ENCODE assay signal across 1 cellular context in genomic region chr12:51832708-51833107, GRCh38.
TF ChIP-seq lines count a peak whose summit lies in the region.

No MANE protein-coding gene starts in this region.

TF ChIP-seq in SK-N-SH, 30 proteins besides CTCF, POLR2A, EP300 and RAD21 (continued from another document):
- no peak for TF ChIP-seq PBX3 (IDR thresholded peaks at IDR 0.05)
- no peak for TF ChIP-seq ELF1 (IDR thresholded peaks at IDR 0.05)
- no peak for TF ChIP-seq GABPA (IDR thresholded peaks at IDR 0.05; ENCODE audit: low read depth)
- TF ChIP-seq USF2 (IDR thresholded peaks at IDR 0.05; ENCODE audit: borderline replicate concordance, low read depth, low read length) = no peak
- no peak for TF ChIP-seq MEF2A (IDR thresholded peaks at IDR 0.05; ENCODE audit: borderline replicate concordance, low read depth)
- TF ChIP-seq RFX5 (IDR thresholded peaks at IDR 0.05; ENCODE audit: low read length) = no peak
- TF ChIP-seq JUND (IDR thresholded peaks at IDR 0.05) = no peak
- no peak for TF ChIP-seq YY1 (IDR thresholded peaks at IDR 0.05; ENCODE audit: low read depth)
- no peak for TF ChIP-seq POLR2AphosphoS5 (IDR thresholded peaks at IDR 0.05; ENCODE audit: low read depth, low read length)
- TF ChIP-seq, protein P1, sequence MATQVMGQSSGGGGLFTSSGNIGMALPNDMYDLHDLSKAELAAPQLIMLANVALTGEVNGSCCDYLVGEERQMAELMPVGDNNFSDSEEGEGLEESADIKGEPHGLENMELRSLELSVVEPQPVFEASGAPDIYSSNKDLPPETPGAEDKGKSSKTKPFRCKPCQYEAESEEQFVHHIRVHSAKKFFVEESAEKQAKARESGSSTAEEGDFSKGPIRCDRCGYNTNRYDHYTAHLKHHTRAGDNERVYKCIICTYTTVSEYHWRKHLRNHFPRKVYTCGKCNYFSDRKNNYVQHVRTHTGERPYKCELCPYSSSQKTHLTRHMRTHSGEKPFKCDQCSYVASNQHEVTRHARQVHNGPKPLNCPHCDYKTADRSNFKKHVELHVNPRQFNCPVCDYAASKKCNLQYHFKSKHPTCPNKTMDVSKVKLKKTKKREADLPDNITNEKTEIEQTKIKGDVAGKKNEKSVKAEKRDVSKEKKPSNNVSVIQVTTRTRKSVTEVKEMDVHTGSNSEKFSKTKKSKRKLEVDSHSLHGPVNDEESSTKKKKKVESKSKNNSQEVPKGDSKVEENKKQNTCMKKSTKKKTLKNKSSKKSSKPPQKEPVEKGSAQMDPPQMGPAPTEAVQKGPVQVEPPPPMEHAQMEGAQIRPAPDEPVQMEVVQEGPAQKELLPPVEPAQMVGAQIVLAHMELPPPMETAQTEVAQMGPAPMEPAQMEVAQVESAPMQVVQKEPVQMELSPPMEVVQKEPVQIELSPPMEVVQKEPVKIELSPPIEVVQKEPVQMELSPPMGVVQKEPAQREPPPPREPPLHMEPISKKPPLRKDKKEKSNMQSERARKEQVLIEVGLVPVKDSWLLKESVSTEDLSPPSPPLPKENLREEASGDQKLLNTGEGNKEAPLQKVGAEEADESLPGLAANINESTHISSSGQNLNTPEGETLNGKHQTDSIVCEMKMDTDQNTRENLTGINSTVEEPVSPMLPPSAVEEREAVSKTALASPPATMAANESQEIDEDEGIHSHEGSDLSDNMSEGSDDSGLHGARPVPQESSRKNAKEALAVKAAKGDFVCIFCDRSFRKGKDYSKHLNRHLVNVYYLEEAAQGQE (IDR thresholded peaks at IDR 0.05; ENCODE audit: low read depth, low read length) = no peak
- TF ChIP-seq TEAD4 (IDR thresholded peaks at IDR 0.05; ENCODE audit: borderline replicate concordance, insufficient read depth) = no peak
- TF ChIP-seq RXRA (IDR thresholded peaks at IDR 0.05; ENCODE audit: borderline replicate concordance, low read depth) = no peak
